Comparison of ENCODE assay signal across 8 cellular contexts in genomic region chr2:172427256-172427989, GRCh38. TPM values are rescaled to one million over a fixed set of nuclear protein-coding genes. Genes with fewer than 3 reads are reported as not detected.
DNase-seq lines count a peak whose midpoint lies in the region; ATAC-seq and TF ChIP-seq lines count a peak whose summit lies in the region.

Gene ITGA6, plus strand, starts transcription at chr2:172427586.

- DNase-seq in BJ (ENCODE audit: low read depth) (no peak), NCI-H69 (lab: John Stamatoyannopoulos, UW) (peak; percentile 88), lung microvascular endothelial cell (ENCODE audit: low read depth in 2 of 2) (peak; percentile 77 to 86)
- DNase-seq in activated CD8-positive, alpha-beta memory T cell treated with anti-CD3 and anti-CD28 coated beads for 24 hours = peak; percentile 89
- peak; percentile 62 for DNase-seq in effector CD4-positive, alpha-beta T cell
- peak; percentile 36 to 64 (median 52) for DNase-seq in stimulated activated CD4-positive, alpha-beta T cell treated with anti-CD3 and anti-CD28 coated beads, TNF-alpha, amount 100 ng/mL, for 1 hour (ENCODE audit: low read depth in 3 of 3, low spot score in 1 of 3)

- CTCF ChIA-PET in BJ (lab: Yijun Ruan, JAX) = interaction anchor here (0.8 to 4.0 kb wide), 5 partner anchors 12 to 39 kb away, joined by 3 to 26 read pairs (median 3); no protein-coding TSS in a partner anchor
- CTCF ChIA-PET in HEK293 (lab: Yijun Ruan, JAX) = interaction anchor here (0.6 to 5.4 kb wide), 6 partner anchors 10 to 255 kb away, joined by 3 to 60 read pairs (median 3); no protein-coding TSS in a partner anchor

- no peak for ATAC-seq in GM19023 (IDR thresholded peaks at IDR 0.05; ENCODE audit: unreplicated experiment)

- H3K36me3 ChIP-seq in BJ (ENCODE audit: control insufficient read depth, insufficient read depth, low read length) (no peaks in the 10 kb centered on the region), HEK293 (ENCODE audit: control insufficient read depth in 2 of 2, insufficient read depth in 1 of 2, low read length in 2 of 2) (no peaks in the 10 kb centered on the region)

- H3K9me3 ChIP-seq in HEK293 (ENCODE audit: control insufficient read depth, insufficient read depth, low read depth, low read length) = no peaks in the 10 kb centered on the region

- H3K4me1 ChIP-seq in HEK293 (ENCODE audit: control insufficient read depth, insufficient read depth, low read length) = peaks cover 8% of the 10 kb centered on the region; the same call in 1 of the 2 replicates

- TF ChIP-seq CTCF in BJ (IDR thresholded peaks at IDR 0.05; ENCODE audit: insufficient read depth, low read depth, low read length) (peak; percentile 24; the same call in 1 of the 2 replicates), HEK293 (tag by site-specific recombination; IDR thresholded peaks at IDR 0.05) (peak; percentile 56; the same call in 1 of the 2 replicates)

- peaks cover 2% of the 10 kb centered on the region for H3K27me3 ChIP-seq in BJ (ENCODE audit: control insufficient read depth, insufficient read depth, low read length)

- POLR2A ChIA-PET in BJ (lab: Charles Lee) = interaction anchor here (0.6 kb wide), 1 partner anchor 218 kb away, joined by 3 read pairs; no protein-coding TSS in a partner anchor
- POLR2A ChIA-PET in HEK293 (lab: Yijun Ruan, JAX) = interaction anchor here (0.6 to 4.0 kb wide), 8 partner anchors 8 to 153 kb away, joined by 3 to 48 read pairs (median 4); no protein-coding TSS in a partner anchor

- H3K4me3 ChIP-seq in BJ (ENCODE audit: low read depth, low read length) = peak within 1 kb of the TSS; percentile 74
- peak within 1 kb of the TSS; percentile 77 for H3K4me3 ChIP-seq in HEK293 (ENCODE audit: low read depth, low read length)

- peak within 1 kb of the TSS; percentile 88 for H3K27ac ChIP-seq in HEK293 (ENCODE audit: extremely low read depth, low read depth, low read length)

TF ChIP-seq in HEK293, 187 proteins besides CTCF, POLR2A, EP300 and RAD21 (continues in another document):
- no peak for TF ChIP-seq ZFP3 (tag by site-specific recombination; IDR thresholded peaks at IDR 0.05; ENCODE audit: low read depth)
- no peak for TF ChIP-seq ZNF704 (tag by site-specific recombination; IDR thresholded peaks at IDR 0.05)
- TF ChIP-seq MYNN (tag by site-specific recombination; IDR thresholded peaks at IDR 0.05; ENCODE audit: borderline replicate concordance) = no peak
- 0 out of 2 replicates have a peak, but pooled peaks have one; percentile 37 for TF ChIP-seq KLF1 (tag by site-specific recombination; IDR thresholded peaks at IDR 0.05)
- TF ChIP-seq ZNF155 (tag by site-specific recombination; IDR thresholded peaks at IDR 0.05) = no peak
- TF ChIP-seq ZNF707 (tag by site-specific recombination; IDR thresholded peaks at IDR 0.05) = no peak
- TF ChIP-seq ZSCAN16 (tag by site-specific recombination; IDR thresholded peaks at IDR 0.05) = no peak
- TF ChIP-seq ZBTB17 (tag by site-specific recombination; IDR thresholded peaks at IDR 0.05) = no peak
- TF ChIP-seq KLF7 (tag by site-specific recombination; IDR thresholded peaks at IDR 0.05; ENCODE audit: borderline replicate concordance) = no peak
- peak; percentile 39; the same call in 1 of the 2 replicates for TF ChIP-seq EGR2 (tag by site-specific recombination; IDR thresholded peaks at IDR 0.05; ENCODE audit: low read depth)
- TF ChIP-seq ZNF157 (tag by site-specific recombination; IDR thresholded peaks at IDR 0.05) = no peak
- no peak for TF ChIP-seq ZNF350 (tag by site-specific recombination; IDR thresholded peaks at IDR 0.05)
- TF ChIP-seq ZBTB6 (tag by site-specific recombination; IDR thresholded peaks at IDR 0.05) = 0 out of 2 replicates have a peak, but pooled peaks have one; percentile 22
- no peak for TF ChIP-seq ZNF138 (tag by site-specific recombination; IDR thresholded peaks at IDR 0.05; ENCODE audit: borderline replicate concordance)
- no peak for TF ChIP-seq ZNF324 (tag by site-specific recombination; IDR thresholded peaks at IDR 0.05)
- TF ChIP-seq ZNF561 (tag by site-specific recombination; IDR thresholded peaks at IDR 0.05; ENCODE audit: borderline replicate concordance) = no peak
- TF ChIP-seq KLF17 (tag by site-specific recombination; IDR thresholded peaks at IDR 0.05) = no peak
- TF ChIP-seq ZNF311 (tag by site-specific recombination; IDR thresholded peaks at IDR 0.05; ENCODE audit: borderline replicate concordance) = no peak
- no peak for TF ChIP-seq ZNF426 (tag by site-specific recombination; IDR thresholded peaks at IDR 0.05)
- no peak for TF ChIP-seq ZNF701 (tag by site-specific recombination; IDR thresholded peaks at IDR 0.05)
- no peak for TF ChIP-seq ZNF175 (tag by site-specific recombination; IDR thresholded peaks at IDR 0.05)
- TF ChIP-seq MZF1 (tag by site-specific recombination; IDR thresholded peaks at IDR 0.05; ENCODE audit: borderline replicate concordance) = no peak
- TF ChIP-seq ZNF626 (tag by site-specific recombination; IDR thresholded peaks at IDR 0.05) = no peak
- TF ChIP-seq ZNF501 (tag by site-specific recombination; IDR thresholded peaks at IDR 0.05) = no peak
- TF ChIP-seq AEBP2 (tag by site-specific recombination; IDR thresholded peaks at IDR 0.05; ENCODE audit: borderline replicate concordance) = no peak
- TF ChIP-seq ZNF48 (tag by site-specific recombination; IDR thresholded peaks at IDR 0.05) = no peak
- TF ChIP-seq ZBTB48 (tag by site-specific recombination; IDR thresholded peaks at IDR 0.05) = no peak
- TF ChIP-seq ZNF692 (tag by site-specific recombination; IDR thresholded peaks at IDR 0.05) = no peak; the same call in none of the 2 replicates
- TF ChIP-seq ZBTB1 (tag by site-specific recombination; IDR thresholded peaks at IDR 0.05) = no peak
- TF ChIP-seq ZNF677 (tag by site-specific recombination; IDR thresholded peaks at IDR 0.05) = no peak
- no peak for TF ChIP-seq GLIS2 (tag by site-specific recombination; IDR thresholded peaks at IDR 0.05)
- no peak for TF ChIP-seq ZNF670 (tag by site-specific recombination; IDR thresholded peaks at IDR 0.05; ENCODE audit: low read depth)
- no peak for TF ChIP-seq ZNF510 (tag by site-specific recombination; IDR thresholded peaks at IDR 0.05; ENCODE audit: insufficient replicate concordance)
- no peak for TF ChIP-seq ZNF112 (tag by site-specific recombination; IDR thresholded peaks at IDR 0.05)

RNA-seq across cellular contexts. Expression of gene ITGA6, which starts in this region (rescaled TPM):
- polyA plus RNA-seq in BJ (2011; rRNA removed) = 2.9 and 5.6 TPM in 2 replicates
- 5.4 and 7.5 TPM in 2 replicates for polyA minus RNA-seq in BJ (2011; rRNA and poly(A)+ RNA removed)
- total RNA-seq in lung microvascular endothelial cell = 91.1 and 225 TPM in 2 replicates
